Comparison of ENCODE assay signal across 1 cellular context in genomic region chr3:31829826-31830426, GRCh38.
TF ChIP-seq lines count a peak whose summit lies in the region.

No MANE protein-coding gene starts in this region.

TF ChIP-seq in GM23338, 12 proteins besides CTCF, POLR2A, EP300 and RAD21 (continued from another document):
- TF ChIP-seq EZH2phosphoT487 (IDR thresholded peaks at IDR 0.05; ENCODE audit: unreplicated experiment) = no peak
